1 cellular context compared by ENCODE assay signal in the genomic region with DNA sequence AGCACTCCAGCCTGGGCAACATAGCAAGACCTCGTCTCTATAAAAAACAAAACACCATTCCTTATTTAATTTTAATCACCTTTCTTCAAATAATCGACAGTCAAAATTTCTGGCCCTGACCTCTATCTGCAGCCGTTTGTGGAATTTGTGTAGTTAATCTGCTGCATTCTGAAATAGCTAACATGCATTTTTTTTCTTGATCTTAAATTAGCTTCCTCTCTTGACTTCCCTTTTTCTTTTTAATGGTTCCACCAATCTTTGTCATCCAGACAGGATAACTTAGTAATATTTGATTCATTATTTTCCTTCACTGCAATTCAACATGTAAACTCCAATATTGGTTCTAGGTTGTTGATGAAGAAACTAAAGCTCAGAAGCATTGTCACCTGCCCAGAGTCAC.
TF ChIP-seq lines count a peak whose summit lies in the region.

No MANE protein-coding gene starts in this region.

TF ChIP-seq in GM23338, 12 proteins besides CTCF, POLR2A, EP300 and RAD21 (continued from another document):
- TF ChIP-seq, protein P1, sequence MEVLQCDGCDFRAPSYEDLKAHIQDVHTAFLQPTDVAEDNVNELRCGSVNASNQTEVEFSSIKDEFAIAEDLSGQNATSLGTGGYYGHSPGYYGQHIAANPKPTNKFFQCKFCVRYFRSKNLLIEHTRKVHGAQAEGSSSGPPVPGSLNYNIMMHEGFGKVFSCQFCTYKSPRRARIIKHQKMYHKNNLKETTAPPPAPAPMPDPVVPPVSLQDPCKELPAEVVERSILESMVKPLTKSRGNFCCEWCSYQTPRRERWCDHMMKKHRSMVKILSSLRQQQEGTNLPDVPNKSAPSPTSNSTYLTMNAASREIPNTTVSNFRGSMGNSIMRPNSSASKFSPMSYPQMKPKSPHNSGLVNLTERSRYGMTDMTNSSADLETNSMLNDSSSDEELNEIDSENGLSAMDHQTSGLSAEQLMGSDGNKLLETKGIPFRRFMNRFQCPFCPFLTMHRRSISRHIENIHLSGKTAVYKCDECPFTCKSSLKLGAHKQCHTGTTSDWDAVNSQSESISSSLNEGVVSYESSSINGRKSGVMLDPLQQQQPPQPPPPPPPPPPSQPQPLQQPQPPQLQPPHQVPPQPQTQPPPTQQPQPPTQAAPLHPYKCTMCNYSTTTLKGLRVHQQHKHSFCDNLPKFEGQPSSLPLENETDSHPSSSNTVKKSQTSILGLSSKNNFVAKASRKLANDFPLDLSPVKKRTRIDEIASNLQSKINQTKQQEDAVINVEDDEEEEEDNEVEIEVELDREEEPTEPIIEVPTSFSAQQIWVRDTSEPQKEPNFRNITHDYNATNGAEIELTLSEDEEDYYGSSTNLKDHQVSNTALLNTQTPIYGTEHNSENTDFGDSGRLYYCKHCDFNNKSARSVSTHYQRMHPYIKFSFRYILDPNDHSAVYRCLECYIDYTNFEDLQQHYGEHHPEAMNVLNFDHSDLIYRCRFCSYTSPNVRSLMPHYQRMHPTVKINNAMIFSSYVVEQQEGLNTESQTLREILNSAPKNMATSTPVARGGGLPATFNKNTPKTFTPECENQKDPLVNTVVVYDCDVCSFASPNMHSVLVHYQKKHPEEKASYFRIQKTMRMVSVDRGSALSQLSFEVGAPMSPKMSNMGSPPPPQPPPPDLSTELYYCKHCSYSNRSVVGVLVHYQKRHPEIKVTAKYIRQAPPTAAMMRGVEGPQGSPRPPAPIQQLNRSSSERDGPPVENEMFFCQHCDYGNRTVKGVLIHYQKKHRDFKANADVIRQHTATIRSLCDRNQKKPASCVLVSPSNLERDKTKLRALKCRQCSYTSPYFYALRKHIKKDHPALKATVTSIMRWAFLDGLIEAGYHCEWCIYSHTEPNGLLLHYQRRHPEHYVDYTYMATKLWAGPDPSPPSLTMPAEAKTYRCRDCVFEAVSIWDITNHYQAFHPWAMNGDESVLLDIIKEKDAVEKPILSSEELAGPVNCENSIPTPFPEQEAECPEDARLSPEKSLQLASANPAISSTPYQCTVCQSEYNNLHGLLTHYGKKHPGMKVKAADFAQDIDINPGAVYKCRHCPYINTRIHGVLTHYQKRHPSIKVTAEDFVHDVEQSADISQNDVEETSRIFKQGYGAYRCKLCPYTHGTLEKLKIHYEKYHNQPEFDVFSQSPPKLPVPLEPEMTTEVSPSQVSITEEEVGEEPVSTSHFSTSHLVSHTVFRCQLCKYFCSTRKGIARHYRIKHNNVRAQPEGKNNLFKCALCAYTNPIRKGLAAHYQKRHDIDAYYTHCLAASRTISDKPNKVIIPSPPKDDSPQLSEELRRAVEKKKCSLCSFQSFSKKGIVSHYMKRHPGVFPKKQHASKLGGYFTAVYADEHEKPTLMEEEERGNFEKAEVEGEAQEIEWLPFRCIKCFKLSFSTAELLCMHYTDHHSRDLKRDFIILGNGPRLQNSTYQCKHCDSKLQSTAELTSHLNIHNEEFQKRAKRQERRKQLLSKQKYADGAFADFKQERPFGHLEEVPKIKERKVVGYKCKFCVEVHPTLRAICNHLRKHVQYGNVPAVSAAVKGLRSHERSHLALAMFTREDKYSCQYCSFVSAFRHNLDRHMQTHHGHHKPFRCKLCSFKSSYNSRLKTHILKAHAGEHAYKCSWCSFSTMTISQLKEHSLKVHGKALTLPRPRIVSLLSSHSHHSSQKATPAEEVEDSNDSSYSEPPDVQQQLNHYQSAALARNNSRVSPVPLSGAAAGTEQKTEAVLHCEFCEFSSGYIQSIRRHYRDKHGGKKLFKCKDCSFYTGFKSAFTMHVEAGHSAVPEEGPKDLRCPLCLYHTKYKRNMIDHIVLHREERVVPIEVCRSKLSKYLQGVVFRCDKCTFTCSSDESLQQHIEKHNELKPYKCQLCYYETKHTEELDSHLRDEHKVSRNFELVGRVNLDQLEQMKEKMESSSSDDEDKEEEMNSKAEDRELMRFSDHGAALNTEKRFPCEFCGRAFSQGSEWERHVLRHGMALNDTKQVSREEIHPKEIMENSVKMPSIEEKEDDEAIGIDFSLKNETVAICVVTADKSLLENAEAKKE (CRISPR knock-in tag; IDR thresholded peaks at IDR 0.05), result no peak
- TF ChIP-seq, protein P2, sequence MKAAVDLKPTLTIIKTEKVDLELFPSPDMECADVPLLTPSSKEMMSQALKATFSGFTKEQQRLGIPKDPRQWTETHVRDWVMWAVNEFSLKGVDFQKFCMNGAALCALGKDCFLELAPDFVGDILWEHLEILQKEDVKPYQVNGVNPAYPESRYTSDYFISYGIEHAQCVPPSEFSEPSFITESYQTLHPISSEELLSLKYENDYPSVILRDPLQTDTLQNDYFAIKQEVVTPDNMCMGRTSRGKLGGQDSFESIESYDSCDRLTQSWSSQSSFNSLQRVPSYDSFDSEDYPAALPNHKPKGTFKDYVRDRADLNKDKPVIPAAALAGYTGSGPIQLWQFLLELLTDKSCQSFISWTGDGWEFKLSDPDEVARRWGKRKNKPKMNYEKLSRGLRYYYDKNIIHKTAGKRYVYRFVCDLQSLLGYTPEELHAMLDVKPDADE (IDR thresholded peaks at IDR 0.05), result no peak
- TF ChIP-seq NANOG (IDR thresholded peaks at IDR 0.05; ENCODE audit: borderline replicate concordance) (no peak), EZH2 (IDR thresholded peaks at IDR 0.05; ENCODE audit: low read depth, unreplicated experiment) (no peak)
